Comparison of ENCODE assay signal across 8 cellular contexts in the genomic region with DNA sequence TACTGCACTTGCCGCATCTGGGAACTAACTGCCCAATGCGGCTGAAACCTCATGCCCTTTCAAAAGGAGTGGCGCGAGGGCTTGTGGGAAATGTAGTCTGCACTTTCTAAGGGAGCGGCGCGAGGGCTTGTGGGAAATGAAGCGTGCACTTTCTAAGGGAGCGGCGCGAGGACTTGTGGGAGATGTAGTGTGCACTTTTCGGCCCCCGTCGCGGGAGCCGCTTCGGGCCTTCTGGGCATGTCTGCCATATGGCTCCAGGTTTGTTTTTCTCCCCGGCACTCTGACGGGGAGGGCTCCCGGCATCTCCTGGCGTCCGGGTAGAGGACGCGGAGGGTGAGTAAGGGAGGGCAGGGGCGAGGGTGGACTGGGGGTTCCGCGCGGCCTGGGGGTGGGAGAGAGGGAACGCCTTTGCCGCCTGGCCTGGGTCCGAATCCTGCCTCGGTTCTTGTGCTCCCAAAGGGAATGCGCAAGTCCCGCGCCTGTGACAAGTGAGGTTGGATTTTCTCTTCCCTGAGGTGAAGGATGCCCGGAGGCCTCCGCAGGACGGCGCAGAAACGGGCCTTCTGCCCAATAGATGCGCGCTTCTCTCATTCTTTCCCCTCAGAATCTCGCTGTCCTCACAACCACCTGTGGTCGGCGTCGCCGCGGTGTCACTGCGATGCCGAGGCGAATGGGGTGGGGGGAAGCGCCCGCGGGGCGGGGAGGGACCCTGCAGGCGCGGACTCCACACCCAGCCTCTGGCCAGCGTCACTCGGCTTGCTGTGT. TPM values are rescaled to one million over a fixed set of nuclear protein-coding genes. Genes with fewer than 3 reads are reported as not detected.
A peak's percentile ranks its signal among the peaks of the same experiment; 100 is the strongest.
DNase-seq lines count a peak whose midpoint lies in the region; ATAC-seq and TF ChIP-seq lines count a peak whose summit lies in the region.

A gene (plus strand): TSS at position 180 of the 765 bp plus-strand sequence. CDS start 2,281 bp downstream, outside the sequence.

- no peaks in the 10 kb centered on the region for H3K27me3 Mint-ChIP-seq in CD8-positive, alpha-beta T cell (ENCODE audit: low read depth)

- H3K36me3 ChIP-seq in CD8-positive, alpha-beta T cell (ENCODE audit: insufficient read depth, low read length), result peaks cover 7% of the 10 kb centered on the region

- H3K4me3 Mint-ChIP-seq in CD8-positive, alpha-beta T cell, result peak within 1 kb of the TSS; percentile 89

- intact Hi-C loops in CD8-positive, alpha-beta T cell (cut with DNase I, micrococcal nuclease), result loop anchor here (1.0 to 5.0 kb wide), 7 partner anchors 47 to 308 kb away; a partner anchor contains a TSS

- peaks cover 16% of the 10 kb centered on the region for H3K4me1 ChIP-seq in CD8-positive, alpha-beta T cell (ENCODE audit: insufficient read depth, low read length)

- TF ChIP-seq CTCF in CD8-positive, alpha-beta T cell (IDR thresholded peaks at IDR 0.05), result no peak

- CTCF ChIA-PET in CD8-positive, alpha-beta T cell (lab: Charles Lee), result interaction anchor here (1.0 to 2.1 kb wide), 2 partner anchors 82 to 117 kb away, joined by 3 to 9 read pairs; a partner anchor contains a TSS

- no peaks in the 10 kb centered on the region for H3K27me3 ChIP-seq in CD8-positive, alpha-beta T cell (ENCODE audit: insufficient read depth, low read length)

- DNase-seq in CD8-positive, alpha-beta T cell, result peak; percentile 75 to 92 (median 87)
- peak; percentile 51 for DNase-seq in HS-27A (ENCODE audit: low read depth)
- DNase-seq in NK-92 (lab: John Stamatoyannopoulos, UW; ENCODE audit: unreplicated experiment), result peak; percentile 54
- peak; percentile 77 to 79 for DNase-seq in activated CD8-positive, alpha-beta memory T cell treated with anti-CD3 and anti-CD28 coated beads for 1 hour (ENCODE audit: extremely low read depth in 1 of 2, low read depth in 1 of 2)
- peak; percentile 88 for DNase-seq in effector CD8-positive, alpha-beta T cell (lab: John Stamatoyannopoulos, UW)
- peak; percentile 97 to 98 for DNase-seq in lung microvascular endothelial cell (ENCODE audit: low read depth in 2 of 2)
- peak; percentile 77 to 85 (median 79) for DNase-seq in stimulated activated CD4-positive, alpha-beta T cell treated with anti-CD3 and anti-CD28 coated beads, TNF-alpha, amount 100 ng/mL, for 48 hours (ENCODE audit: low read depth in 3 of 3)

- H3K36me3 Mint-ChIP-seq in CD8-positive, alpha-beta T cell, result peaks cover 45% of the 10 kb centered on the region

- peaks cover 35% of the 10 kb centered on the region for H3K4me1 Mint-ChIP-seq in CD8-positive, alpha-beta T cell (ENCODE audit: low read depth)

- POLR2A ChIA-PET in CD8-positive, alpha-beta T cell (lab: Charles Lee), result interaction anchor here (0.9 to 1.9 kb wide), 6 partner anchors 31 to 120 kb away, joined by 3 to 7 read pairs (median 3); a partner anchor contains a TSS

- peak within 1 kb of the TSS; percentile 52 for H3K4me3 ChIP-seq in CD8-positive, alpha-beta T cell (ENCODE audit: low read depth, low read length)

- peaks cover 9% of the 10 kb centered on the region for H3K9me3 Mint-ChIP-seq in CD8-positive, alpha-beta T cell

- H3K27ac ChIP-seq in CD8-positive, alpha-beta T cell (ENCODE audit: low read depth, low read length), result peak within 1 kb of the TSS; percentile 91

- peak; percentile 97 for ATAC-seq in CD8-positive, alpha-beta T cell
- ATAC-seq in GM19467 (IDR thresholded peaks at IDR 0.05; ENCODE audit: unreplicated experiment), result peak; percentile 97

- H3K9me3 ChIP-seq in CD8-positive, alpha-beta T cell (ENCODE audit: low read length), result no peaks in the 10 kb centered on the region

- H3K27ac Mint-ChIP-seq in CD8-positive, alpha-beta T cell, result peak within 1 kb of the TSS; percentile 95

RNA-seq across cellular contexts. Expression of the gene that starts here (rescaled TPM):
- total RNA-seq in CD8-positive, alpha-beta T cell, result 10 to 100 TPM; 12.4 to 12.8 TPM
- 5.7 and 6.5 TPM in 2 replicates for total RNA-seq in lung microvascular endothelial cell

Comparison
In these comparisons a context has a peak if more than half of its experiments do, and no peak if none do; other contexts are left out.
1. Peak in every context shown above with its lines: DNase-seq, ATAC-seq, H3K4me3 ChIP-seq and H3K27ac ChIP-seq.